9 cellular contexts compared by ENCODE assay signal in genomic region chr3:140499114-140499757, GRCh38.
DNase-seq lines count a peak whose midpoint lies in the region; ATAC-seq and TF ChIP-seq lines count a peak whose summit lies in the region.
"Had no signal": no experiment of that assay in that cellular context is flagged by ENCODE, and none has a peak within 500 bp of the region (broad histone marks: within the 10 kb centered on the region; RNA-seq: fewer than 3 reads in every experiment).

No MANE protein-coding gene starts in this region.

- H3K27me3 ChIP-seq in neural cell (ENCODE audit: insufficient read depth, low read depth, low read length) (no peaks in the 10 kb centered on the region), colonic mucosa (no peaks in the 10 kb centered on the region), tibial artery (no peaks in the 10 kb centered on the region)

- no peak for ATAC-seq in HG03135 (IDR thresholded peaks at IDR 0.05; ENCODE audit: unreplicated experiment)
- ATAC-seq in HG03159 (IDR thresholded peaks at IDR 0.05; ENCODE audit: unreplicated experiment): no peak

- no peaks in the 10 kb centered on the region for H3K9me2 ChIP-seq in neural cell (ENCODE audit: insufficient read depth, low read length)

- intact Hi-C loops in colonic mucosa (cut with DNase I): no loop called here
- intact Hi-C loops in tibial artery (cut with DNase I; ENCODE audit: low total_unique reads): no loop called here

- H3K79me2 ChIP-seq in neural cell (replicated peaks; ENCODE audit: insufficient read depth, low read length): no peaks in the 10 kb centered on the region

- DNase-seq in NCI-H345 (lab: John Stamatoyannopoulos, UW): peak; percentile 1
- peak; percentile 57 for DNase-seq in choroid plexus epithelial cell (ENCODE audit: low read depth)
- DNase-seq in colonic mucosa: no peak
- DNase-seq in tibial artery: no peak
- DNase-seq: activated CD4-positive, alpha-beta T cell treated with anti-CD3 and anti-CD28 coated beads, Interleukin-2, amount 50 U/mL, for 48 hours had no signal

- no peak overlapping the region for H2AFZ ChIP-seq in neural cell (ENCODE audit: low read depth, low read length)

- no peaks in the 10 kb centered on the region for H4K20me1 ChIP-seq in neural cell (ENCODE audit: insufficient read depth)

- no peaks in the 10 kb centered on the region for H3K9me3 ChIP-seq in neural cell (ENCODE audit: low read length)
- no peaks in the 10 kb centered on the region for H3K9me3 ChIP-seq in colonic mucosa
- H3K9me3 ChIP-seq in tibial artery: no peaks in the 10 kb centered on the region

- H3F3A ChIP-seq in neural cell (ENCODE audit: insufficient read depth, low read length, poor library complexity, severe bottlenecking): no peaks in the 10 kb centered on the region

- H3K36me3 ChIP-seq in neural cell (ENCODE audit: insufficient read depth, low read length) (no peaks in the 10 kb centered on the region), colonic mucosa (no peaks in the 10 kb centered on the region), tibial artery (no peaks in the 10 kb centered on the region)

- TF ChIP-seq EP300 in neural cell (conservative IDR thresholded peaks at IDR 0.05; ENCODE audit: poor library complexity, severe bottlenecking): no peak

- no peak overlapping the region for H3K4me2 ChIP-seq in neural cell (ENCODE audit: low read length)

- no peak overlapping the region for H3K4me3 ChIP-seq in choroid plexus epithelial cell (ENCODE audit: low read depth, low read length)
- H3K4me3 ChIP-seq in neural cell (ENCODE audit: low read length): no peak overlapping the region
- H3K4me3 ChIP-seq in colonic mucosa: no peak overlapping the region
- no peak overlapping the region for H3K4me3 ChIP-seq in tibial artery

- TF ChIP-seq CTCF in GM12872 (IDR thresholded peaks at IDR 0.05; ENCODE audit: insufficient read depth, low read depth, low read length) (peak; percentile 13; the same call in 1 of the 3 replicates), choroid plexus epithelial cell (conservative IDR thresholded peaks at IDR 0.05; ENCODE audit: low read depth, low read length) (peak; percentile 50), neural cell (IDR thresholded peaks at IDR 0.05; ENCODE audit: poor library complexity, severe bottlenecking) (peak; percentile 73), colonic mucosa (IDR thresholded peaks at IDR 0.05) (no peak), tibial artery (IDR thresholded peaks at IDR 0.05) (no peak)

- H3K4me1 ChIP-seq in colonic mucosa (no peaks in the 10 kb centered on the region), tibial artery (no peaks in the 10 kb centered on the region)

- no peak overlapping the region for H3K9ac ChIP-seq in neural cell (ENCODE audit: low read length)
- no peak overlapping the region for H3K9ac ChIP-seq in colonic mucosa (ENCODE audit: low read depth in 2 of 2, low read length in 2 of 2)

- peak; percentile 82 for TF ChIP-seq RAD21 in neural cell (conservative IDR thresholded peaks at IDR 0.05)

- H3K27ac ChIP-seq in neural cell (ENCODE audit: low read length) (no peak overlapping the region), colonic mucosa (no peak overlapping the region), tibial artery (no peak overlapping the region)

TF ChIP-seq in neural cell, 6 proteins besides CTCF, POLR2A, EP300 and RAD21:
- TF ChIP-seq SMC3 (conservative IDR thresholded peaks at IDR 0.05; ENCODE audit: poor library complexity) (peak; percentile 77), REST (IDR thresholded peaks at IDR 0.05; ENCODE audit: borderline replicate concordance) (no peak), MXI1 (conservative IDR thresholded peaks at IDR 0.05; ENCODE audit: poor library complexity, severe bottlenecking) (no peak)

Comparison
In these comparisons a context has a peak if more than half of its experiments do, and no peak if none do; other contexts are left out.
1. CTCF ChIP-seq: peak in GM12872 (single experiment), choroid plexus epithelial cell (single experiment) and neural cell (single experiment); none in colonic mucosa (single experiment) and tibial artery (0 of 2).
2. DNase-seq: peak in NCI-H345 (single experiment) and choroid plexus epithelial cell (single experiment); none in colonic mucosa (single experiment) and tibial artery (0 of 2).